In genomic region chr19:49887653-49888477, GRCh38 we compare ENCODE assay signal across 18 cellular contexts. TPM values are rescaled to one million over a fixed set of nuclear protein-coding genes. Genes with fewer than 3 reads are reported as not detected.
DNase-seq lines count a peak whose midpoint lies in the region; ATAC-seq, FAIRE-seq and TF ChIP-seq lines count a peak whose summit lies in the region.
"Had no signal": no experiment of that assay in that cellular context is flagged by ENCODE, and none has a peak within 500 bp of the region (broad histone marks: within the 10 kb centered on the region; RNA-seq: fewer than 3 reads in every experiment).

No MANE protein-coding gene starts in this region.

- no peak overlapping the region for H3K4me3 ChIP-seq in suprapubic skin
- H3K4me3 ChIP-seq in CD8-positive, alpha-beta memory T cell (ENCODE audit: low read length), result no peak overlapping the region
- H3K4me3 ChIP-seq: mucosa of descending colon, stomach had no signal

- H3K4me3 Mint-ChIP-seq in dendritic cell treated with granulocyte-macrophage colony-stimulating factor and Interleukin-4, amounts not matched to agents 40 ng/mL and 50 ng/mL, for 4 days, result peak overlapping the region; percentile 26
- H3K4me3 Mint-ChIP-seq in CD8-positive, alpha-beta memory T cell, result no peak overlapping the region
- H3K4me3 Mint-ChIP-seq: activated CD8-positive, alpha-beta T cell treated with anti-CD3 and anti-CD28 coated beads for 36 hours had no signal

- no peak for ATAC-seq in GM21515 (IDR thresholded peaks at IDR 0.05; ENCODE audit: unreplicated experiment)
- ATAC-seq: activated CD8-positive, alpha-beta T cell treated with anti-CD3 and anti-CD28 coated beads for 36 hours; mucosa of descending colon had no signal

- peaks cover 79% of the 10 kb centered on the region for H3K4me1 Mint-ChIP-seq in dendritic cell treated with granulocyte-macrophage colony-stimulating factor and Interleukin-4, amounts not matched to agents 40 ng/mL and 50 ng/mL, for 4 days (ENCODE audit: low read depth)
- peaks cover 7 to 19% (median 10%) of the 10 kb centered on the region in 3 donors for H3K4me1 Mint-ChIP-seq in CD8-positive, alpha-beta memory T cell

- no peaks in the 10 kb centered on the region for H3K27me3 ChIP-seq in suprapubic skin
- H3K27me3 ChIP-seq in CD8-positive, alpha-beta memory T cell (ENCODE audit: insufficient read depth, low read length, poor library complexity, severe bottlenecking), result no peaks in the 10 kb centered on the region

- H3K27ac Mint-ChIP-seq in dendritic cell treated with granulocyte-macrophage colony-stimulating factor and Interleukin-4, amounts not matched to agents 40 ng/mL and 50 ng/mL, for 4 days, result peak overlapping the region; percentile 66
- H3K27ac Mint-ChIP-seq in CD8-positive, alpha-beta memory T cell, result no peak overlapping the region
- H3K27ac Mint-ChIP-seq: activated CD8-positive, alpha-beta T cell treated with anti-CD3 and anti-CD28 coated beads for 36 hours; CD14-positive monocyte had no signal

- TF ChIP-seq POLR2A in GM12891 (IDR thresholded peaks at IDR 0.05; ENCODE audit: low read depth, low read length) (no peak), suprapubic skin (IDR thresholded peaks at IDR 0.05) (no peak)

- no peak for FAIRE-seq in GM12891 (lab: Jason Lieb, UNC)
- FAIRE-seq: colon, GM18507, HTR-8/SVneo, keratinocyte had no signal

- peaks cover 35% of the 10 kb centered on the region for H3K36me3 ChIP-seq in suprapubic skin
- peaks cover 11% of the 10 kb centered on the region for H3K36me3 ChIP-seq in CD8-positive, alpha-beta memory T cell (ENCODE audit: insufficient read depth, low read length)

- POLR2A ChIA-PET in CD8-positive, alpha-beta memory T cell (lab: Charles Lee), result no interaction called here

- intact Hi-C loops in dendritic cell treated with granulocyte-macrophage colony-stimulating factor and Interleukin-4, amounts not matched to agents 40 ng/mL and 50 ng/mL, for 4 days (cut with micrococcal nuclease), result no loop called here

- peaks cover 6% of the 10 kb centered on the region for H3K27me3 Mint-ChIP-seq in dendritic cell treated with granulocyte-macrophage colony-stimulating factor and Interleukin-4, amounts not matched to agents 40 ng/mL and 50 ng/mL, for 4 days
- H3K27me3 Mint-ChIP-seq in CD8-positive, alpha-beta memory T cell, result peaks cover 0 to 2% of the 10 kb centered on the region in 2 donors
- H3K27me3 Mint-ChIP-seq: activated CD8-positive, alpha-beta T cell treated with anti-CD3 and anti-CD28 coated beads for 36 hours had no signal

- no peak for TF ChIP-seq CTCF in suprapubic skin (IDR thresholded peaks at IDR 0.05)

- H3K4me1 ChIP-seq in suprapubic skin, result peaks cover 23% of the 10 kb centered on the region
- H3K4me1 ChIP-seq in CD8-positive, alpha-beta memory T cell (ENCODE audit: insufficient read depth, low read length), result peaks cover 5% of the 10 kb centered on the region

- no peaks in the 10 kb centered on the region for H3K36me3 Mint-ChIP-seq in dendritic cell treated with granulocyte-macrophage colony-stimulating factor and Interleukin-4, amounts not matched to agents 40 ng/mL and 50 ng/mL, for 4 days (ENCODE audit: low read depth)
- H3K36me3 Mint-ChIP-seq in CD8-positive, alpha-beta memory T cell, result peaks cover 4 to 34% (median 5%) of the 10 kb centered on the region in 3 donors

- TF ChIP-seq EP300 in suprapubic skin (IDR thresholded peaks at IDR 0.05), result no peak

- 83% methylated on average over 30 of the region's 51 CpGs for WGBS in suprapubic skin

- DNase-seq in GM12891 (ENCODE audit: insufficient read length, low spot score) (no peak), NCI-H2107 (lab: John Stamatoyannopoulos, UW) (peak; percentile 65), suprapubic skin (ENCODE audit: low spot score in 2 of 2) (no peak)
- no peak for DNase-seq in CD8-positive, alpha-beta memory T cell
- DNase-seq: activated CD8-positive, alpha-beta T cell treated with anti-CD3 and anti-CD28 coated beads for 36 hours; activated effector memory CD4-positive, alpha-beta T cell treated with Interleukin-2 at 50 U/mL for 16 hours; mucosa of descending colon; MV-4-11; SIG-M5; stomach had no signal

- no peaks in the 10 kb centered on the region for H3K9me3 Mint-ChIP-seq in dendritic cell treated with granulocyte-macrophage colony-stimulating factor and Interleukin-4, amounts not matched to agents 40 ng/mL and 50 ng/mL, for 4 days
- no peaks in the 10 kb centered on the region for H3K9me3 Mint-ChIP-seq in CD8-positive, alpha-beta memory T cell
- H3K9me3 Mint-ChIP-seq: activated CD8-positive, alpha-beta T cell treated with anti-CD3 and anti-CD28 coated beads for 36 hours had no signal

- CTCF ChIA-PET in CD8-positive, alpha-beta memory T cell (lab: Charles Lee), result no interaction called here

- H3K9me3 ChIP-seq in suprapubic skin, result no peaks in the 10 kb centered on the region
- no peaks in the 10 kb centered on the region for H3K9me3 ChIP-seq in CD8-positive, alpha-beta memory T cell (ENCODE audit: low read length)
- H3K9me3 ChIP-seq: heart left ventricle, mucosa of descending colon, stomach had no signal

- no peak overlapping the region for H3K27ac ChIP-seq in suprapubic skin
- H3K27ac ChIP-seq in CD8-positive, alpha-beta memory T cell (ENCODE audit: low read depth, low read length), result no peak overlapping the region
- H3K27ac ChIP-seq: stomach had no signal

TF ChIP-seq in GM12891, 5 proteins besides CTCF, POLR2A, EP300 and RAD21:
- TF ChIP-seq POLR2AphosphoS5 (IDR thresholded peaks at IDR 0.05; ENCODE audit: low read depth, low read length) (0 out of 2 replicates have a peak, but pooled peaks have one; percentile 39), SPI1 (IDR thresholded peaks at IDR 0.05; ENCODE audit: low read depth, low read length) (no peak), POU2F2 (IDR thresholded peaks at IDR 0.05; ENCODE audit: low read depth, low read length) (no peak), PAX5 (IDR thresholded peaks at IDR 0.05; ENCODE audit: insufficient read depth, low read length, severe bottlenecking) (no peak), TAF1 (IDR thresholded peaks at IDR 0.05; ENCODE audit: low read depth, low read length) (no peak)

RNA-seq across cellular contexts. Expression of gene IL4I1, which starts 8.8 kb away (rescaled TPM):
- polyA plus RNA-seq in GM12891 (2012; ENCODE audit: low read depth, missing spikeins), result 30.1 TPM
- under 1 TPM in 1 of 4 donors, not detected in 3; 0.89 TPM for total RNA-seq in suprapubic skin
- total RNA-seq in CD8-positive, alpha-beta memory T cell, result 10 to 100 TPM; 35.6 to 39.1 TPM
- polyA plus RNA-seq in CD8-positive, alpha-beta memory T cell, result 13.1 TPM

RNA-seq across cellular contexts. Expression of gene TBC1D17, which starts 10.4 kb away (rescaled TPM):
- polyA plus RNA-seq in GM12891 (2012; ENCODE audit: low read depth, missing spikeins), result 29.6 TPM
- total RNA-seq in suprapubic skin, result 10 to 100 TPM; 40.5 to 93.4 (median 59.4) TPM
- 10 to 100 TPM; 31.7 to 33.5 TPM for total RNA-seq in CD8-positive, alpha-beta memory T cell
- 16.8 TPM for polyA plus RNA-seq in CD8-positive, alpha-beta memory T cell

RNA-seq across cellular contexts. Expression of gene AKT1S1, which starts 10.7 kb away (rescaled TPM):
- polyA plus RNA-seq in GM12891 (2012; ENCODE audit: low read depth, missing spikeins), result 14.6 TPM
- 10 to 100 TPM; 19.3 to 25.1 (median 20.0) TPM for total RNA-seq in suprapubic skin
- total RNA-seq in CD8-positive, alpha-beta memory T cell, result 10 to 100 TPM; 32.8 to 33.6 TPM
- polyA plus RNA-seq in CD8-positive, alpha-beta memory T cell, result 4.7 TPM

RNA-seq across cellular contexts. Expression of gene PNKP, which starts 20.5 kb away (rescaled TPM):
- polyA plus RNA-seq in GM12891 (2012; ENCODE audit: low read depth, missing spikeins), result 35.2 TPM
- 10 to 100 TPM; 26.0 to 53.3 (median 40.5) TPM for total RNA-seq in suprapubic skin
- 10 to 100 TPM; 91.6 to 98.7 TPM for total RNA-seq in CD8-positive, alpha-beta memory T cell
- 28.4 TPM for polyA plus RNA-seq in CD8-positive, alpha-beta memory T cell

RNA-seq across cellular contexts. Expression of gene PTOV1, which starts 36.9 kb away (rescaled TPM):
- 50.1 TPM for polyA plus RNA-seq in GM12891 (2012; ENCODE audit: low read depth, missing spikeins)
- 100 to 1,000 TPM in 1 of 4 donors, 10 to 100 TPM in 3; 82.2 to 147 (median 91.2) TPM for total RNA-seq in suprapubic skin
- 10 to 100 TPM; 91.9 to 93.7 TPM for total RNA-seq in CD8-positive, alpha-beta memory T cell
- polyA plus RNA-seq in CD8-positive, alpha-beta memory T cell, result 47.7 TPM

Comparison
In these comparisons a context has a peak if more than half of its experiments do, and no peak if none do; other contexts are left out.
1. RNA of gene IL4I1, which starts 8.8 kb away (total RNA-seq): 35.6 to 39.1 TPM in CD8-positive, alpha-beta memory T cell; 0.89 TPM in suprapubic skin; every median in the first group is over 10 times any median in the second.